Comparison of ENCODE assay signal across 9 cellular contexts in genomic region chr6:2940010-2940850, GRCh38. TPM values are rescaled to one million over a fixed set of nuclear protein-coding genes. Genes with fewer than 3 reads are reported as not detected.
DNase-seq lines count a peak whose midpoint lies in the region; ATAC-seq and TF ChIP-seq lines count a peak whose summit lies in the region.
"Had no signal": no experiment of that assay in that cellular context is flagged by ENCODE, and none has a peak within 500 bp of the region (broad histone marks: within the 10 kb centered on the region; RNA-seq: fewer than 3 reads in every experiment).

No MANE protein-coding gene starts in this region.

- CTCF ChIA-PET in A673 (lab: Charles Lee): no interaction called here

- H3K4me3 ChIP-seq in SU-DHL-6 (ENCODE audit: insufficient read depth, low read length, poor library complexity, severe bottlenecking): no peak overlapping the region
- no peak overlapping the region for H3K4me3 ChIP-seq in A673 (ENCODE audit: low read depth, low read length, poor library complexity, severe bottlenecking)
- no peak overlapping the region for H3K4me3 ChIP-seq in neural progenitor cell

- no peaks in the 10 kb centered on the region for H3K27me3 ChIP-seq in SU-DHL-6 (ENCODE audit: low read length)
- no peaks in the 10 kb centered on the region for H3K27me3 ChIP-seq in A673 (replicated peaks; ENCODE audit: insufficient read depth, low read depth, low read length, poor library complexity)
- no peaks in the 10 kb centered on the region for H3K27me3 ChIP-seq in neural progenitor cell

- H3K36me3 ChIP-seq in SU-DHL-6 (ENCODE audit: low read length) (no peaks in the 10 kb centered on the region), A673 (ENCODE audit: insufficient read depth, low read length, poor library complexity, severe bottlenecking) (no peaks in the 10 kb centered on the region), neural progenitor cell (no peaks in the 10 kb centered on the region)

- POLR2A ChIA-PET in A673 (lab: Charles Lee; ENCODE audit: low non-redundant PET): no interaction called here

- ATAC-seq in GM18861 (IDR thresholded peaks at IDR 0.05; ENCODE audit: unreplicated experiment): peak; percentile 69
- ATAC-seq in HG02852 (IDR thresholded peaks at IDR 0.05; ENCODE audit: unreplicated experiment): peak; percentile 79

- peaks cover 22% of the 10 kb centered on the region for H3K9me3 Mint-ChIP-seq in activated naive CD8-positive, alpha-beta T cell treated with anti-CD3 and anti-CD28 coated beads for 36 hours
- no peaks in the 10 kb centered on the region for H3K9me3 Mint-ChIP-seq in neural progenitor cell

- BruUV-seq in A673 (replicated peaks; lab: Mats Ljungman, UMichigan): no TSS peak

- peak; percentile 83 for DNase-seq in activated naive CD8-positive, alpha-beta T cell treated with anti-CD3 and anti-CD28 coated beads for 36 hours
- peak; percentile 42 to 54 (median 51) for DNase-seq in stimulated activated CD4-positive, alpha-beta T cell treated with anti-CD3 and anti-CD28 coated beads, TNF-alpha, amount 100 ng/mL, for 1 hour (ENCODE audit: low read depth in 3 of 3, low spot score in 1 of 3)
- DNase-seq in SKM-1 (lab: John Stamatoyannopoulos, UW; ENCODE audit: unreplicated experiment) (no peak), A673 (ENCODE audit: low spot score) (no peak), neural progenitor cell (ENCODE audit: low spot score) (no peak)

- intact Hi-C loops in A673 (cut with micrococcal nuclease; ENCODE audit: unreplicated experiment): no loop called here

- H3K4me1 ChIP-seq in A673 (ENCODE audit: insufficient read depth, low read length, poor library complexity, severe bottlenecking): no peaks in the 10 kb centered on the region
- peaks cover 4% of the 10 kb centered on the region for H3K4me1 ChIP-seq in neural progenitor cell

- H3K27ac ChIP-seq in SU-DHL-6 (ENCODE audit: low read depth, low read length): no peak overlapping the region
- no peak overlapping the region for H3K27ac ChIP-seq in A673 (ENCODE audit: low read depth, low read length, poor library complexity, severe bottlenecking)
- H3K27ac ChIP-seq in neural progenitor cell: no peak overlapping the region

- no peaks in the 10 kb centered on the region for H3K9me3 ChIP-seq in SU-DHL-6 (ENCODE audit: insufficient read depth, low read length)
- no peaks in the 10 kb centered on the region for H3K9me3 ChIP-seq in A673 (ENCODE audit: low read depth, low read length, poor library complexity, severe bottlenecking)
- no peaks in the 10 kb centered on the region for H3K9me3 ChIP-seq in neural progenitor cell (ENCODE audit: low read depth)

- peaks cover 60% of the 10 kb centered on the region for H3K4me1 Mint-ChIP-seq in activated naive CD8-positive, alpha-beta T cell treated with anti-CD3 and anti-CD28 coated beads for 36 hours
- H3K4me1 Mint-ChIP-seq in neural progenitor cell: peaks cover 4% of the 10 kb centered on the region

- H3K4me3 Mint-ChIP-seq in activated naive CD8-positive, alpha-beta T cell treated with anti-CD3 and anti-CD28 coated beads for 36 hours: peak overlapping the region; percentile 54
- H3K4me3 Mint-ChIP-seq in neural progenitor cell: no peak overlapping the region

- peaks cover 4% of the 10 kb centered on the region for H3K27me3 Mint-ChIP-seq in activated naive CD8-positive, alpha-beta T cell treated with anti-CD3 and anti-CD28 coated beads for 36 hours
- peaks cover 2% of the 10 kb centered on the region for H3K27me3 Mint-ChIP-seq in neural progenitor cell (ENCODE audit: insufficient read depth, low read depth)

- no peak for TF ChIP-seq CTCF in SU-DHL-6 (IDR thresholded peaks at IDR 0.05; ENCODE audit: insufficient read depth, low read length, poor library complexity, severe bottlenecking)
- no peak for TF ChIP-seq CTCF in A673 (conservative IDR thresholded peaks at IDR 0.05; ENCODE audit: low read depth, low read length)
- no peak for TF ChIP-seq CTCF in neural progenitor cell (IDR thresholded peaks at IDR 0.05)

- H2AFZ ChIP-seq in SU-DHL-6 (ENCODE audit: low read depth, low read length, severe bottlenecking): peak overlapping the region; percentile 45
- no peak overlapping the region for H2AFZ ChIP-seq in neural progenitor cell (replicated peaks)

- H3K36me3 Mint-ChIP-seq in activated naive CD8-positive, alpha-beta T cell treated with anti-CD3 and anti-CD28 coated beads for 36 hours: peaks cover 37% of the 10 kb centered on the region
- peaks cover 2% of the 10 kb centered on the region for H3K36me3 Mint-ChIP-seq in neural progenitor cell

- peak overlapping the region; percentile 7 for H3K4me2 ChIP-seq in SU-DHL-6 (ENCODE audit: low read depth, low read length, poor library complexity, severe bottlenecking)
- H3K4me2 ChIP-seq in neural progenitor cell: no peak overlapping the region

- H4K20me1 ChIP-seq in SU-DHL-6 (ENCODE audit: low read depth, low read length) (no peaks in the 10 kb centered on the region), neural progenitor cell (ENCODE audit: low read depth) (no peaks in the 10 kb centered on the region)

- H3F3A ChIP-seq in SU-DHL-6 (ENCODE audit: insufficient read depth) (no peaks in the 10 kb centered on the region), neural progenitor cell (ENCODE audit: low read depth) (no peaks in the 10 kb centered on the region)

- H3K27ac Mint-ChIP-seq in activated naive CD8-positive, alpha-beta T cell treated with anti-CD3 and anti-CD28 coated beads for 36 hours: peak overlapping the region; percentile 92
- no peak overlapping the region for H3K27ac Mint-ChIP-seq in neural progenitor cell

- H3K79me2 ChIP-seq in SU-DHL-6 (ENCODE audit: insufficient read depth, low read length): no peaks in the 10 kb centered on the region
- H3K79me2 ChIP-seq in neural progenitor cell (ENCODE audit: low read depth): no peaks in the 10 kb centered on the region

- no peaks in the 10 kb centered on the region for H3K9me2 ChIP-seq in SU-DHL-6 (replicated peaks; ENCODE audit: insufficient read depth, low read length)

- H3K9ac ChIP-seq in SU-DHL-6 (ENCODE audit: low read length): no peak overlapping the region
- no peak overlapping the region for H3K9ac ChIP-seq in neural progenitor cell

RNA-seq across cellular contexts. Expression of gene SERPINB6, which starts 31.1 kb away (rescaled TPM):
- 10 to 100 TPM; 54.9 to 56.0 TPM for total RNA-seq in activated naive CD8-positive, alpha-beta T cell treated with anti-CD3 and anti-CD28 coated beads for 36 hours
- total RNA-seq in A673 (2021) (34.8 and 37.5 TPM in 2 replicates), neural progenitor cell (ENCODE audit: low replicate concordance) (13.3 and 17.4 TPM in 2 replicates)

RNA-seq across cellular contexts. Expression of gene SERPINB9, which starts 37.1 kb away (rescaled TPM):
- total RNA-seq in activated naive CD8-positive, alpha-beta T cell treated with anti-CD3 and anti-CD28 coated beads for 36 hours: 10 to 100 TPM; 51.3 to 51.4 TPM
- 4.1 and 4.2 TPM in 2 replicates for total RNA-seq in A673 (2021)
- 0.59 and 0.94 TPM in 2 replicates for total RNA-seq in neural progenitor cell (ENCODE audit: low replicate concordance)
- total RNA-seq: HT1080 had no signal

RNA-seq across cellular contexts. Expression of gene NQO2, which starts 59.5 kb away (rescaled TPM):
- total RNA-seq in activated naive CD8-positive, alpha-beta T cell treated with anti-CD3 and anti-CD28 coated beads for 36 hours: 10 to 100 TPM; 12.8 to 13.7 TPM
- total RNA-seq in A673 (2021): 92.7 and 97.3 TPM in 2 replicates
- total RNA-seq in neural progenitor cell (ENCODE audit: low replicate concordance): 17.2 and 19.5 TPM in 2 replicates

Comparison
In these comparisons a context has a peak if more than half of its experiments do, and no peak if none do; other contexts are left out.
1. DNase-seq: peak in activated naive CD8-positive, alpha-beta T cell treated with anti-CD3 and anti-CD28 coated beads for 36 hours (single experiment) and stimulated activated CD4-positive, alpha-beta T cell treated with anti-CD3 and anti-CD28 coated beads, TNF-alpha, amount 100 ng/mL, for 1 hour (3 of 3); none in SKM-1 (single experiment), A673 (single experiment) and neural progenitor cell (single experiment).
2. RNA of gene SERPINB9, which starts 37.1 kb away (total RNA-seq): 51.3 to 51.4 TPM in activated naive CD8-positive, alpha-beta T cell treated with anti-CD3 and anti-CD28 coated beads for 36 hours; 4.1 to 4.2 TPM in A673 and 0.59 to 0.94 TPM in neural progenitor cell; every median in the first group is over 10 times any median in the second.